ENCODE assay signal across 1 cellular context in the genomic region with DNA sequence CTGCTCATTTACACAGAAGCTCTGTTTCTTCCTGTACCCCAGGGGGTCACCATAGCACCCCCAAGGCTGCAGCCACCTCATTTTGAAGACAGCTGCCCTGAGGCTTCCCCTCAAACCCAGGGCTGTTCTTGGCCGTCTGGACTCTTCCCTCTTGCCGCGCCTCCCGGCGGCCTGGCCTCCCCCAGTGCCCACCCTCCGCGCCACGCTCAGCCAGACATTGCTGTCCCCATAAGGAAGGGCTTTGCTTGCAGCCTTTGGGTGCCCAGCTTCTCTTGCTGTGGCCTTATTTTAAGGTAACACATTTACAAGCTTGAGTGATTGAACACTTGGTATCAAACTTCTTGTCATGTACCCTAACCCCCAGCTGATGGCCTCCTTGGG.
TF ChIP-seq lines count a peak whose summit lies in the region.

No MANE protein-coding gene starts in this region.

TF ChIP-seq in GM23338, 12 proteins besides CTCF, POLR2A, EP300 and RAD21 (continued from another document):
- TF ChIP-seq, protein P1, sequence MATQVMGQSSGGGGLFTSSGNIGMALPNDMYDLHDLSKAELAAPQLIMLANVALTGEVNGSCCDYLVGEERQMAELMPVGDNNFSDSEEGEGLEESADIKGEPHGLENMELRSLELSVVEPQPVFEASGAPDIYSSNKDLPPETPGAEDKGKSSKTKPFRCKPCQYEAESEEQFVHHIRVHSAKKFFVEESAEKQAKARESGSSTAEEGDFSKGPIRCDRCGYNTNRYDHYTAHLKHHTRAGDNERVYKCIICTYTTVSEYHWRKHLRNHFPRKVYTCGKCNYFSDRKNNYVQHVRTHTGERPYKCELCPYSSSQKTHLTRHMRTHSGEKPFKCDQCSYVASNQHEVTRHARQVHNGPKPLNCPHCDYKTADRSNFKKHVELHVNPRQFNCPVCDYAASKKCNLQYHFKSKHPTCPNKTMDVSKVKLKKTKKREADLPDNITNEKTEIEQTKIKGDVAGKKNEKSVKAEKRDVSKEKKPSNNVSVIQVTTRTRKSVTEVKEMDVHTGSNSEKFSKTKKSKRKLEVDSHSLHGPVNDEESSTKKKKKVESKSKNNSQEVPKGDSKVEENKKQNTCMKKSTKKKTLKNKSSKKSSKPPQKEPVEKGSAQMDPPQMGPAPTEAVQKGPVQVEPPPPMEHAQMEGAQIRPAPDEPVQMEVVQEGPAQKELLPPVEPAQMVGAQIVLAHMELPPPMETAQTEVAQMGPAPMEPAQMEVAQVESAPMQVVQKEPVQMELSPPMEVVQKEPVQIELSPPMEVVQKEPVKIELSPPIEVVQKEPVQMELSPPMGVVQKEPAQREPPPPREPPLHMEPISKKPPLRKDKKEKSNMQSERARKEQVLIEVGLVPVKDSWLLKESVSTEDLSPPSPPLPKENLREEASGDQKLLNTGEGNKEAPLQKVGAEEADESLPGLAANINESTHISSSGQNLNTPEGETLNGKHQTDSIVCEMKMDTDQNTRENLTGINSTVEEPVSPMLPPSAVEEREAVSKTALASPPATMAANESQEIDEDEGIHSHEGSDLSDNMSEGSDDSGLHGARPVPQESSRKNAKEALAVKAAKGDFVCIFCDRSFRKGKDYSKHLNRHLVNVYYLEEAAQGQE (IDR thresholded peaks at IDR 0.05; ENCODE audit: unreplicated experiment), result no peak
- TF ChIP-seq CREB1 (CRISPR knock-in tag; IDR thresholded peaks at IDR 0.05; ENCODE audit: low read depth) (no peak), ZNF114 (CRISPR knock-in tag; IDR thresholded peaks at IDR 0.05) (no peak), JUNB (IDR thresholded peaks at IDR 0.05; ENCODE audit: unreplicated experiment) (no peak), STAT1 (IDR thresholded peaks at IDR 0.05; ENCODE audit: unreplicated experiment) (no peak), NANOG (IDR thresholded peaks at IDR 0.05; ENCODE audit: borderline replicate concordance) (no peak)
TF ChIP-seq in GM23338: peak in this region for 0.
